ENCODE assay signal across 10 cellular contexts in genomic region chr14:75422169-75422568, GRCh38.
A peak's percentile ranks its signal among the peaks of the same experiment; 100 is the strongest.
DNase-seq lines count a peak whose midpoint lies in the region; ATAC-seq and TF ChIP-seq lines count a peak whose summit lies in the region.
"Had no signal": no experiment of that assay in that cellular context is flagged by ENCODE, and none has a peak within 500 bp of the region (broad histone marks: within the 10 kb centered on the region; RNA-seq: fewer than 3 reads in every experiment).

No MANE protein-coding gene starts in this region.

- no peak for TF ChIP-seq CTCF in astrocyte of the spinal cord (IDR thresholded peaks at IDR 0.05; ENCODE audit: low read depth, low read length)

- no peak overlapping the region for H3K4me3 Mint-ChIP-seq in T-helper 2 cell treated with Interferon-gamma antibody and Interleukin-4, amounts not matched to agents 5 μg/mL and 100 μg/mL, for 36 hours

- H3K27ac Mint-ChIP-seq in T-helper 2 cell treated with Interferon-gamma antibody and Interleukin-4, amounts not matched to agents 5 μg/mL and 100 μg/mL, for 36 hours, result no peak overlapping the region

- H3K9me3 Mint-ChIP-seq in T-helper 2 cell treated with Interferon-gamma antibody and Interleukin-4, amounts not matched to agents 5 μg/mL and 100 μg/mL, for 36 hours, result peaks cover 8% of the 10 kb centered on the region

- H3K4me3 ChIP-seq in astrocyte of the spinal cord (ENCODE audit: low read depth, low read length), result no peak overlapping the region
- H3K4me3 ChIP-seq: tibial nerve had no signal

- peaks cover 2% of the 10 kb centered on the region for H3K27me3 Mint-ChIP-seq in T-helper 2 cell treated with Interferon-gamma antibody and Interleukin-4, amounts not matched to agents 5 μg/mL and 100 μg/mL, for 36 hours (ENCODE audit: low read depth)

- no peak for ATAC-seq in GM21619 (IDR thresholded peaks at IDR 0.05; ENCODE audit: unreplicated experiment)
- ATAC-seq in HG03378 (IDR thresholded peaks at IDR 0.05; ENCODE audit: unreplicated experiment), result no peak
- ATAC-seq: SK-N-SH treated with all-trans-retinoic acid at 6 μM for 48 hours had no signal

- H3K4me1 Mint-ChIP-seq in T-helper 2 cell treated with Interferon-gamma antibody and Interleukin-4, amounts not matched to agents 5 μg/mL and 100 μg/mL, for 36 hours (ENCODE audit: low read depth), result peaks cover 29% of the 10 kb centered on the region

- peak; percentile 17 for DNase-seq in T-helper 2 cell treated with Interferon-gamma antibody and Interleukin-4, amounts not matched to agents 5 μg/mL and 100 μg/mL, for 36 hours (ENCODE audit: low spot score)
- DNase-seq in T-helper 2 cell (no peak), HS-5 (ENCODE audit: low read depth) (peak; percentile 85), astrocyte of the spinal cord (ENCODE audit: low read depth, low spot score) (peak; percentile 44), kidney tubule cell (ENCODE audit: low spot score) (peak; percentile 72), iPS-NIHi11 (ENCODE audit: low spot score) (no peak)

- H3K36me3 Mint-ChIP-seq in T-helper 2 cell treated with Interferon-gamma antibody and Interleukin-4, amounts not matched to agents 5 μg/mL and 100 μg/mL, for 36 hours (ENCODE audit: low read depth), result no peaks in the 10 kb centered on the region

- in situ Hi-C loops in astrocyte of the spinal cord (cut with HindIII; ENCODE audit: low sequenced_read_pairs), result no loop called here

Comparison
In these comparisons a context has a peak if more than half of its experiments do, and no peak if none do; other contexts are left out.
1. DNase-seq: peak in T-helper 2 cell treated with Interferon-gamma antibody and Interleukin-4, amounts not matched to agents 5 μg/mL and 100 μg/mL, for 36 hours (single experiment), HS-5 (single experiment), astrocyte of the spinal cord (single experiment) and kidney tubule cell (single experiment); none in T-helper 2 cell (0 of 5) and iPS-NIHi11 (single experiment).